ENCODE assay signal across 10 cellular contexts in the genomic region with DNA sequence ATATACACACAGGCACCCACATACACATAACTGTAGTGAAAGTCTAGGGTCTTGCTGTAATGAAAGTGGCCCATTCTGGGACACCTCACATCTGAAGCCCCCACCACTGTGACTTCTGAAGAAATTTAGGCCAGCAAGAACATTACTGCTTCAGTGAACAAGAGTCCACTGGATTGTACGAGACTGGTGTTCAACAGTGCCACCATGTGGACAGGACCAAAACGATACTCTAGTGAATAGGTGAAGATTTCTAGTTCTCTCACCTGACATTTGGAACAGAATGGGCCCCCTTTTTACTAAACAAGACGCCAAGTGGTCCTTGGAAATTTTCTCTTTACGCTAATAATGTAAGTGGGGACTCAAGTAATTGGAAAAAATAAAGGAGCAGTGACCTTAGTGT.
DNase-seq lines count a peak whose midpoint lies in the region; ATAC-seq and TF ChIP-seq lines count a peak whose summit lies in the region.
"Had no signal": no experiment of that assay in that cellular context is flagged by ENCODE, and none has a peak within 500 bp of the region (broad histone marks: within the 10 kb centered on the region; RNA-seq: fewer than 3 reads in every experiment).

No MANE protein-coding gene starts in this region.

- POLR2A ChIA-PET in A673 (lab: Charles Lee; ENCODE audit: low non-redundant PET), result no interaction called here
- POLR2A ChIA-PET in OCI-LY7 (lab: Charles Lee), result no interaction called here

- peak; percentile 54 for TF ChIP-seq CTCF in A673 (conservative IDR thresholded peaks at IDR 0.05; ENCODE audit: low read depth, low read length)
- peak; percentile 71 for TF ChIP-seq CTCF in DOHH2 (IDR thresholded peaks at IDR 0.05; ENCODE audit: low read depth, low read length, poor library complexity, severe bottlenecking)
- TF ChIP-seq CTCF in OCI-LY7 (conservative IDR thresholded peaks at IDR 0.05; ENCODE audit: low read length), result peak; percentile 81
- peak; percentile 41 for TF ChIP-seq CTCF in fibroblast of pulmonary artery (IDR thresholded peaks at IDR 0.05; ENCODE audit: low read length, missing control alignments)

- no peaks in the 10 kb centered on the region for H3K27me3 ChIP-seq in A673 (replicated peaks; ENCODE audit: insufficient read depth, low read depth, low read length, poor library complexity)
- no peaks in the 10 kb centered on the region for H3K27me3 ChIP-seq in DOHH2 (ENCODE audit: control insufficient read depth, low read length)

- CTCF ChIA-PET in A673 (lab: Charles Lee) (no interaction called here), OCI-LY7 (lab: Charles Lee; ENCODE audit: unreplicated experiment) (no interaction called here)

- H3K4me3 ChIP-seq in A673 (ENCODE audit: low read depth, low read length, poor library complexity, severe bottlenecking) (no peak overlapping the region), DOHH2 (ENCODE audit: low read length) (no peak overlapping the region), OCI-LY7 (ENCODE audit: low read depth, low read length, poor library complexity, severe bottlenecking) (no peak overlapping the region), fibroblast of pulmonary artery (replicated peaks; ENCODE audit: low read depth, low read length) (no peak overlapping the region)

- no peak overlapping the region for H2AFZ ChIP-seq in OCI-LY7 (ENCODE audit: low read length)

- H3K4me2 ChIP-seq in DOHH2 (ENCODE audit: low read length) (no peak overlapping the region), OCI-LY7 (ENCODE audit: low read length) (no peak overlapping the region)

- DNase-seq in A673 (ENCODE audit: low spot score) (peak; percentile 35), OCI-LY7 (ENCODE audit: low spot score) (peak; percentile 41), fibroblast of pulmonary artery (ENCODE audit: low read depth) (peak; percentile 38), posterior vena cava (ENCODE audit: low spot score) (no peak), SIG-M5 (lab: John Stamatoyannopoulos, UW) (no peak)
- DNase-seq: amniotic stem cell, SHP77 treated with DMSO at 0.1 percent for 48 hours had no signal

- H3K9me2 ChIP-seq in DOHH2 (replicated peaks; ENCODE audit: control insufficient read depth, low read length), result no peaks in the 10 kb centered on the region
- H3K9me2 ChIP-seq in OCI-LY7 (ENCODE audit: insufficient read depth, low read length), result no peaks in the 10 kb centered on the region

- H3K9me3 ChIP-seq in A673 (ENCODE audit: low read depth, low read length, poor library complexity, severe bottlenecking) (peaks cover 12% of the 10 kb centered on the region), DOHH2 (ENCODE audit: control insufficient read depth, insufficient read depth, low read length) (peaks cover 21% of the 10 kb centered on the region; the same call in 1 of the 2 replicates), OCI-LY7 (ENCODE audit: low read length) (0 out of 2 replicates have a peak, but pooled peaks cover 4% of the 10 kb centered on the region)

- H3K27ac ChIP-seq in A673 (ENCODE audit: low read depth, low read length, poor library complexity, severe bottlenecking), result no peak overlapping the region
- H3K27ac ChIP-seq in DOHH2 (ENCODE audit: low read depth, low read length), result no peak overlapping the region
- no peak overlapping the region for H3K27ac ChIP-seq in OCI-LY7 (ENCODE audit: low read depth, low read length, poor library complexity, severe bottlenecking)

- H3K36me3 ChIP-seq in A673 (ENCODE audit: insufficient read depth, low read length, poor library complexity, severe bottlenecking), result no peaks in the 10 kb centered on the region
- H3K36me3 ChIP-seq in DOHH2 (ENCODE audit: control insufficient read depth, low read length), result no peaks in the 10 kb centered on the region
- H3K36me3 ChIP-seq in OCI-LY7 (ENCODE audit: insufficient read depth, low read length), result no peaks in the 10 kb centered on the region

- no peaks in the 10 kb centered on the region for H3F3A ChIP-seq in DOHH2 (ENCODE audit: control insufficient read depth, insufficient read depth)

- intact Hi-C loops in A673 (cut with micrococcal nuclease; ENCODE audit: unreplicated experiment), result no loop called here
- intact Hi-C loops in OCI-LY7 (cut with micrococcal nuclease; ENCODE audit: unreplicated experiment), result no loop called here
- intact Hi-C loops in posterior vena cava (cut with DNase I), result no loop called here

- BruUV-seq in A673 (replicated peaks; lab: Mats Ljungman, UMichigan), result no TSS peak
- BruUV-seq in OCI-LY7 (replicated peaks; lab: Mats Ljungman, UMichigan), result no TSS peak

- H4K20me1 ChIP-seq in DOHH2 (ENCODE audit: control insufficient read depth, insufficient read depth, low read depth, low read length) (no peaks in the 10 kb centered on the region), OCI-LY7 (ENCODE audit: insufficient read depth, low read length) (no peaks in the 10 kb centered on the region)

- H3K79me2 ChIP-seq in DOHH2 (ENCODE audit: control insufficient read depth, low read length) (no peaks in the 10 kb centered on the region), OCI-LY7 (ENCODE audit: insufficient read depth, low read depth, low read length) (no peaks in the 10 kb centered on the region)

- H3K4me1 ChIP-seq in A673 (ENCODE audit: insufficient read depth, low read length, poor library complexity, severe bottlenecking), result no peaks in the 10 kb centered on the region
- no peaks in the 10 kb centered on the region for H3K4me1 ChIP-seq in DOHH2 (ENCODE audit: control insufficient read depth, low read length)
- no peaks in the 10 kb centered on the region for H3K4me1 ChIP-seq in OCI-LY7 (ENCODE audit: insufficient read depth, low read length, poor library complexity, severe bottlenecking)

- ATAC-seq in HG03571 (IDR thresholded peaks at IDR 0.05; ENCODE audit: unreplicated experiment) (no peak), HG03520 (IDR thresholded peaks at IDR 0.05; ENCODE audit: unreplicated experiment) (no peak)

Comparison
In these comparisons a context has a peak if more than half of its experiments do, and no peak if none do; other contexts are left out.
1. DNase-seq: peak in A673 (single experiment), OCI-LY7 (single experiment) and fibroblast of pulmonary artery (single experiment); none in posterior vena cava (single experiment) and SIG-M5 (single experiment).
2. Peak in every context shown above with its lines, with median percentiles within 50 percentile points of each other: CTCF ChIP-seq.